21 cellular contexts compared by ENCODE assay signal in the genomic region with DNA sequence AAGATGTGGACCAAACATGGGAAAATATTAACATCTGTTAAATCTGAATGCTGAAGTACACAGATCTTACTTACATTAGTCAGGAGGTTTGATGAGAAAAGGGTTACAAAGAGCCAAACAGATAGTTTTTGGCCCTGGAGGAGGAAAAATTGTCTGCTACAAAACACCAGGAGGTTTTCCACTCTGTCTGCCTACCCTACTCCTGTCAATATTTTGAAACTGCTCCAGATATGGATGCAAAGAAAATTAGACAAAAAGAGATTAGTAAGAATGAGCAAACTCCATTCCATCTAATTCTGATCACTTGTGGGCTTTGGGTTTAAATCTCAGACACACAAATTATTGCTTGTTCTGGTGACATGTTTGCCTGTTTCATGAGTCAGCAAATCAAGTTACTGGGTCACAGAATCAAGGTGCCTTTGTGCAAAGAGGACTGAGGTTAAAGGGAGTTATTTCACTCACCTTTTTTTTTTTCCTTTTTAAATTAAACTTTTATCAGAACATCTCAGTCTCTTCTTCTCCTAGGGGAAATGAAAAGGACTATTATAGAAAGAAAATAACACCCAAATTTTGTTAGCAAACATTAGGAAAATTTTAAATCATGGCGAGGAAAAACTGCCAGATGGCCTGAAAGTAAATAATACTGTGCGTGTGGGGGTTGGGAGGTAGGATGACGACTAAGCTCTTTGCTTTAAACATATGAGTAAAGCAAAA.
DNase-seq lines count a peak whose midpoint lies in the region; ATAC-seq, FAIRE-seq and TF ChIP-seq lines count a peak whose summit lies in the region.
"Had no signal": no experiment of that assay in that cellular context is flagged by ENCODE, and none has a peak within 500 bp of the region (broad histone marks: within the 10 kb centered on the region; RNA-seq: fewer than 3 reads in every experiment).

No MANE protein-coding gene starts in this region.

- H3K36me3 ChIP-seq in WERI-Rb-1 (no peaks in the 10 kb centered on the region), HepG2 (replicated peaks in 1 of 2; ENCODE audit: control insufficient read depth in 1 of 2, insufficient read depth in 2 of 2, low read length in 2 of 2) (no peaks in the 10 kb centered on the region), heart left ventricle (no peaks in the 10 kb centered on the region), HAP-1 (replicated peaks) (no peaks in the 10 kb centered on the region)
- H3K36me3 ChIP-seq: neutrophil, right atrium auricular region had no signal

- 39% methylated on average over 3 of the region's 3 CpGs for WGBS in HepG2 (ENCODE audit: low lambda C conversion rate)
- 74 to 76% (median 75%) methylated on average over 3 of the region's 3 CpGs for WGBS in heart left ventricle, 4 donors

- in situ Hi-C loops in HepG2 (cut with HindIII; ENCODE audit: extremely low pct_ligation_motif_present, low pct_unique_long_range_greater_than_20kb) (loop anchor here (5.0 to 10.0 kb wide), 2 partner anchors 88 to 185 kb away; partner anchors contain the start of gene SPATS2L), HAP-1 (cut with MboI; ENCODE audit: low sequenced_read_pairs) (no loop called here)

- peak overlapping the region; percentile 42 for H2AFZ ChIP-seq in HepG2 (ENCODE audit: low read length)

- peaks cover 71% of the 10 kb centered on the region for H3K4me1 ChIP-seq in HepG2 (ENCODE audit: insufficient read depth, low read length)
- H3K4me1 ChIP-seq in heart left ventricle = peaks cover 0 to 8% (median 0%) of the 10 kb centered on the region in 12 donors
- H3K4me1 ChIP-seq in HAP-1 = no peaks in the 10 kb centered on the region

- intact Hi-C loops in HepG2 (cut with micrococcal nuclease; ENCODE audit: unreplicated experiment) (loop anchor here (2.0 to 5.0 kb wide), 3 partner anchors 55 to 232 kb away; no protein-coding TSS in a partner anchor), heart left ventricle (cut with DNase I) (loop anchor here in 3 of 10 donors (10.0 kb wide), 3 partner anchors 75 to 255 kb away; no protein-coding TSS in a partner anchor)

- peak overlapping the region; percentile 30; the same call in 1 of the 2 replicates for H3K9ac ChIP-seq in HepG2 (ENCODE audit: insufficient read depth, low read depth, low read length)

- peak; percentile 36 for FAIRE-seq in HepG2 (lab: Jason Lieb, UNC)
- FAIRE-seq: G401.6, GM12878 had no signal

- POLR2A ChIA-PET in HepG2 (lab: Yijun Ruan, JAX) = interaction anchor here (2.7 kb wide), 1 partner anchor 86 kb away, joined by 35 read pairs; the partner anchor contains the start of gene SPATS2L

- H3K79me2 ChIP-seq in HepG2 (ENCODE audit: insufficient read depth, low read length) = no peaks in the 10 kb centered on the region

- no peak for TF ChIP-seq POLR2A in HepG2 (IDR thresholded peaks at IDR 0.05; ENCODE audit: insufficient read depth in 1 of 2, low read depth in 2 of 2, low read length in 2 of 2)
- TF ChIP-seq POLR2A in heart left ventricle (IDR thresholded peaks at IDR 0.05) = no peak

- H3K4me3 ChIP-seq in WERI-Rb-1 (ENCODE audit: low read depth, low read length) = no peak overlapping the region
- H3K4me3 ChIP-seq in HepG2 (replicated peaks in 1 of 3; ENCODE audit: insufficient read depth in 1 of 3, low read depth in 2 of 3, low read length in 3 of 3) = no peak overlapping the region
- H3K4me3 ChIP-seq in heart left ventricle = no peak overlapping the region
- H3K4me3 ChIP-seq in HAP-1 = no peak overlapping the region
- H3K4me3 ChIP-seq: GM12878, right atrium auricular region had no signal

- TF ChIP-seq EP300 in HepG2 (IDR thresholded peaks at IDR 0.05; ENCODE audit: low read depth in 2 of 2, low read length in 2 of 2) = peak in 1 of 2 experiments; percentile 64; a peak in 2 of 4 replicates
- TF ChIP-seq EP300 in HepG2 (CRISPR knock-in tag; IDR thresholded peaks at IDR 0.05; ENCODE audit: borderline replicate concordance) = no peak

- TF ChIP-seq CTCF in WERI-Rb-1 (IDR thresholded peaks at IDR 0.05; ENCODE audit: low read depth, low read length) = no peak
- no peak for TF ChIP-seq CTCF in HepG2 (CRISPR knock-in tag; IDR thresholded peaks at IDR 0.05)
- no peak for TF ChIP-seq CTCF in heart left ventricle (IDR thresholded peaks at IDR 0.05)

- no peak for TF ChIP-seq RAD21 in HepG2 (CRISPR knock-in tag; IDR thresholded peaks at IDR 0.05)

- CTCF ChIA-PET in HepG2 (lab: Yijun Ruan, JAX; ENCODE audit: low intra/inter-chr PET ratio, low total read pairs) = no interaction called here

- DNase-seq in DMS 273 (lab: John Stamatoyannopoulos, UW; ENCODE audit: unreplicated experiment) = peak; percentile 85
- DNase-seq in NCI-H1694 (lab: John Stamatoyannopoulos, UW) = peak; percentile 71
- DNase-seq in WERI-Rb-1 = peak; percentile 48
- DNase-seq in HepG2 (ENCODE audit: low spot score) = peak; percentile 72
- no peak for DNase-seq in heart left ventricle
- DNase-seq in HAP-1 (ENCODE audit: low spot score in 2 of 2) = no peak
- DNase-seq: activated CD4-positive, alpha-beta T cell treated with anti-CD3 and anti-CD28 coated beads for 1 hour; activated gamma-delta T cell; central memory CD4-positive, alpha-beta T cell; effector memory CD4-positive, alpha-beta T cell; KG1; left colon; NCI-H1048; NCI-H446; T-helper 9 cell had no signal

- peak overlapping the region; percentile 73 for H3K4me2 ChIP-seq in HepG2 (ENCODE audit: low read depth, low read length)

- no peaks in the 10 kb centered on the region for H4K20me1 ChIP-seq in HepG2 (ENCODE audit: insufficient read depth, low read length)

- H3K27me3 ChIP-seq in WERI-Rb-1 (ENCODE audit: insufficient read depth, low read depth, severe bottlenecking) (no peaks in the 10 kb centered on the region), HepG2 (ENCODE audit: control insufficient read depth in 1 of 2, insufficient read depth in 2 of 2, low read length in 2 of 2) (no peaks in the 10 kb centered on the region), heart left ventricle (no peaks in the 10 kb centered on the region), HAP-1 (ENCODE audit: low read depth) (no peaks in the 10 kb centered on the region)
- H3K27me3 ChIP-seq: neutrophil, right atrium auricular region had no signal

- H3K9me3 ChIP-seq in WERI-Rb-1 (ENCODE audit: severe bottlenecking) (no peaks in the 10 kb centered on the region), HepG2 (ENCODE audit: low read length) (no peaks in the 10 kb centered on the region), heart left ventricle (no peaks in the 10 kb centered on the region), HAP-1 (no peaks in the 10 kb centered on the region)
- H3K9me3 ChIP-seq: neutrophil, right atrium auricular region had no signal

- ATAC-seq in HepG2 = no peak
- ATAC-seq in GM18907 (IDR thresholded peaks at IDR 0.05; ENCODE audit: unreplicated experiment) = no peak
- no peak for ATAC-seq in heart left ventricle
- no peak for ATAC-seq in GM19395 (IDR thresholded peaks at IDR 0.05; ENCODE audit: unreplicated experiment)
- ATAC-seq: GM12878, left colon had no signal

- H3K27ac ChIP-seq in WERI-Rb-1 (peak overlapping the region; percentile 91), HepG2 (ENCODE audit: extremely low read length, insufficient read depth, low read length) (peak overlapping the region; percentile 75), heart left ventricle (no peak overlapping the region)
- H3K27ac ChIP-seq: neutrophil, right atrium auricular region had no signal

- BruUV-seq in HepG2 (replicated peaks; lab: Mats Ljungman, UMichigan) = no TSS peak

TF ChIP-seq in HepG2, 621 proteins besides CTCF, POLR2A, EP300 and RAD21 (continues in another document):
- no peak for TF ChIP-seq RFXANK (CRISPR knock-in tag; IDR thresholded peaks at IDR 0.05)
- TF ChIP-seq ZBTB26 (CRISPR knock-in tag; IDR thresholded peaks at IDR 0.05; ENCODE audit: borderline replicate concordance) = no peak
- no peak for TF ChIP-seq ZNF121 (CRISPR knock-in tag; IDR thresholded peaks at IDR 0.05)
- TF ChIP-seq MLXIP (CRISPR knock-in tag; IDR thresholded peaks at IDR 0.05; ENCODE audit: borderline replicate concordance) = no peak
- no peak for TF ChIP-seq KDM3A (CRISPR knock-in tag; IDR thresholded peaks at IDR 0.05; ENCODE audit: low read depth)
- no peak for TF ChIP-seq ADNP (CRISPR knock-in tag; IDR thresholded peaks at IDR 0.05)
- 0 out of 2 replicates have a peak, but pooled peaks have one; percentile 8 for TF ChIP-seq KDM6A (CRISPR knock-in tag; IDR thresholded peaks at IDR 0.05; ENCODE audit: low read depth)
- TF ChIP-seq NFYC (CRISPR knock-in tag; IDR thresholded peaks at IDR 0.05) = no peak
- TF ChIP-seq ZNF274 (CRISPR knock-in tag; IDR thresholded peaks at IDR 0.05) = no peak
- no peak for TF ChIP-seq JDP2 (CRISPR knock-in tag; IDR thresholded peaks at IDR 0.05; ENCODE audit: borderline replicate concordance)
- TF ChIP-seq PHF8 (CRISPR knock-in tag; IDR thresholded peaks at IDR 0.05) = no peak; the same call in 1 of the 2 replicates
- no peak for TF ChIP-seq MEIS1 (CRISPR knock-in tag; IDR thresholded peaks at IDR 0.05; ENCODE audit: borderline replicate concordance)

Comparison
In these comparisons a context has a peak if more than half of its experiments do, and no peak if none do; other contexts are left out.
1. DNase-seq: peak in DMS 273 (single experiment), NCI-H1694 (single experiment), WERI-Rb-1 (single experiment) and HepG2 (single experiment); none in heart left ventricle (0 of 5) and HAP-1 (0 of 2).
2. H3K27ac ChIP-seq: peak in WERI-Rb-1 (single experiment) and HepG2 (single experiment); none in heart left ventricle (0 of 12).